In the genomic region with DNA sequence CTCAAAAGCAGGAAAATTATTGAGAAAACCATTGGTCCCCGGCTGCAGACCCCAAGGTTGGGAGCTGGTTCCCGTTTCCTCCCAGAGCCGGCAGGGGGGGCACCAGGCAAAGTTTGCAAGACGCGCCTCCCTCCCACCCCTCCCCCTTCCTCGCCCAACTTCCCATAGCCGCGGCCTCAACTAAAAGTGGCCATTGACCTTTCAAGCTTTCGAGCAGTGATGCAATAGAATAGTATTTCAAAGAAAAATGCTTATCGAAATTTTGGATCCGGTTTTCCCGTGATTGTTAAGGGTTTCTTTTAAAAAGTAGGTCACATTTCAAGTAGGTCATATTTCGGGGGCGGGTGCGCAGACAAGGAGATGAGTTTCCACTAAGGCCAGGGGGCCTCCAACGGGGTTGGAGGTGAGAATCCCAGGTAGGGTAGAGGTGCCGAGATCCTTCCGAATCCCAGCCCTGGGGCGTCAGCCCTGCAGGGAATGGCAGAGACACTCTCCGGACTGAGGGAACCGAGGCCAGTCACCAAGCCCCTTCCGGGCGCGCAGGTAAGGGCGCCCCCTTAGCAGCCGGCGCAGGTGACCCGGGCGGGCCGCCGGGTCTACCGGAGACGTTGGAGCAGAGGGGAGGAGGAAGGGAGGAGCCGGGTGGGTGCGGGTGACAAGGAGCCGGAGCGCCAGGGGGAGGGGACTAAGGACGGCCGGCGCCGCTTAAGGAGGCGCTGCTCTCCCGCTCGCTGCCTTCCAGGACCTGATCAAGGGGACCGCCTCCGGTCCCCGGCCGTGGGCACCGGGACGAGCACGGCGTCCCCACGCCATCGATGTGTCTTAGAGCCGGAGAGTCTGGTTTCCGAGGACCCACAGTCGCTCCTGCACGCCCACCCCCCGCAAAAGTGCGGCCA, we compare ENCODE assay signal across 8 cellular contexts. TPM values are rescaled to one million over a fixed set of nuclear protein-coding genes. Genes with fewer than 3 reads are reported as not detected.
DNase-seq lines count a peak whose midpoint lies in the region; ATAC-seq and TF ChIP-seq lines count a peak whose summit lies in the region.

No MANE protein-coding gene starts in this region.

- H3K36me3 Mint-ChIP-seq in activated CD4-positive, alpha-beta T cell treated with anti-CD3 and anti-CD28 coated beads, Interleukin-2, amount 10 ng/mL, durations not matched to agents 7 days and 5 days (ENCODE audit: low read depth), result peaks cover 34% of the 10 kb centered on the region

- H3K9me3 ChIP-seq in liver (ENCODE audit: control insufficient read depth in 4 of 4, low read length in 3 of 4), result no peaks in the 10 kb centered on the region

- H3K27me3 Mint-ChIP-seq in activated CD4-positive, alpha-beta T cell treated with anti-CD3 and anti-CD28 coated beads, Interleukin-2, amount 10 ng/mL, durations not matched to agents 7 days and 5 days, result peaks cover 16% of the 10 kb centered on the region

- POLR2A ChIA-PET in activated CD4-positive, alpha-beta T cell treated with anti-CD3 and anti-CD28 coated beads, Interleukin-2, amount 10 ng/mL, durations not matched to agents 7 days and 5 days (lab: Charles Lee), result interaction anchor here (0.7 kb wide), 1 partner anchor 554 kb away, joined by 4 read pairs; no protein-coding TSS in a partner anchor

- peak overlapping the region; percentile 23 to 51 for H3K9ac ChIP-seq in liver (ENCODE audit: low read depth in 1 of 2, low read length in 2 of 2)

- WGBS in liver, result under 1% methylated on average over 60 of the region's 60 CpGs

- CTCF ChIA-PET in activated CD4-positive, alpha-beta T cell treated with anti-CD3 and anti-CD28 coated beads, Interleukin-2, amount 10 ng/mL, durations not matched to agents 7 days and 5 days (lab: Charles Lee), result interaction anchor here (0.6 to 2.0 kb wide), 16 partner anchors 13 to 535 kb away, joined by 3 to 13 read pairs (median 4); no protein-coding TSS in a partner anchor

- H3K4me3 ChIP-seq in liver (ENCODE audit: low read depth in 1 of 3, low read length in 3 of 3), result peak overlapping the region; percentile 72 to 81 (median 78)

- peak; percentile 58 for TF ChIP-seq CTCF in liver (IDR thresholded peaks at IDR 0.05; ENCODE audit: low read depth, low read length, missing input control)

- peak overlapping the region; percentile 92 for H3K27ac Mint-ChIP-seq in activated CD4-positive, alpha-beta T cell treated with anti-CD3 and anti-CD28 coated beads, Interleukin-2, amount 10 ng/mL, durations not matched to agents 7 days and 5 days

- no peaks in the 10 kb centered on the region for H3K27me3 ChIP-seq in liver (ENCODE audit: control insufficient read depth in 4 of 4, insufficient read depth in 4 of 4, low read length in 3 of 4)

- TF ChIP-seq RAD21 in liver (IDR thresholded peaks at IDR 0.05), result peak; percentile 83 to 86

- H3K27ac ChIP-seq in liver (ENCODE audit: low read depth in 1 of 2, low read length in 2 of 2), result peak overlapping the region; percentile 86 to 96

- peaks cover under 1 to 29% (median 17%) of the 10 kb centered on the region in 4 donors for H3K4me1 ChIP-seq in liver (ENCODE audit: control insufficient read depth in 4 of 4, insufficient read depth in 4 of 4, low read length in 3 of 4)

- peaks cover 30% of the 10 kb centered on the region for H3K4me1 Mint-ChIP-seq in activated CD4-positive, alpha-beta T cell treated with anti-CD3 and anti-CD28 coated beads, Interleukin-2, amount 10 ng/mL, durations not matched to agents 7 days and 5 days

- peaks cover 0 to 5% (median 2%) of the 10 kb centered on the region in 4 donors for H3K36me3 ChIP-seq in liver (ENCODE audit: control insufficient read depth in 4 of 4, insufficient read depth in 3 of 4, low read depth in 1 of 4, low read length in 3 of 4)

- no peaks in the 10 kb centered on the region for H3K9me3 Mint-ChIP-seq in activated CD4-positive, alpha-beta T cell treated with anti-CD3 and anti-CD28 coated beads, Interleukin-2, amount 10 ng/mL, durations not matched to agents 7 days and 5 days

- ATAC-seq in HG02981 (IDR thresholded peaks at IDR 0.05; ENCODE audit: unreplicated experiment), result peak; percentile 34

- DNase-seq in SHP77 (lab: John Stamatoyannopoulos, UW) (peak; percentile 57 to 64), SHP77 treated with DMSO at 0.1 percent for 48 hours (lab: John Stamatoyannopoulos, UW) (no peak), NCI-H345 treated with DMSO at 0.1 percent for 48 hours (lab: John Stamatoyannopoulos, UW; ENCODE audit: unreplicated experiment) (peak; percentile 84), dermis blood vessel endothelial cell (peak; percentile 93)
- peak; percentile 79 for DNase-seq in activated CD4-positive, alpha-beta T cell treated with anti-CD3 and anti-CD28 coated beads, Interleukin-2, amount 10 ng/mL, durations not matched to agents 7 days and 5 days
- DNase-seq in stimulated activated CD4-positive, alpha-beta T cell treated with anti-CD3 and anti-CD28 coated beads, Interleukin-2, amount 100 ng/mL, for 48 hours, result peak; percentile 68 to 70

- H3K4me3 Mint-ChIP-seq in activated CD4-positive, alpha-beta T cell treated with anti-CD3 and anti-CD28 coated beads, Interleukin-2, amount 10 ng/mL, durations not matched to agents 7 days and 5 days, result peak overlapping the region; percentile 88

TF ChIP-seq in liver, 16 proteins besides CTCF, POLR2A, EP300 and RAD21:
- TF ChIP-seq GABPA (IDR thresholded peaks at IDR 0.05 in 1 of 2, conservative IDR thresholded peaks at IDR 0.05 in 1 of 2) (no peak), FOXA2 (IDR thresholded peaks at IDR 0.05) (no peak), NR2F2 (IDR thresholded peaks at IDR 0.05) (peak; percentile 83), SP1 (IDR thresholded peaks at IDR 0.05) (peak; percentile 56), RXRA (IDR thresholded peaks at IDR 0.05) (peak; percentile 86 to 93), HNF4A (conservative IDR thresholded peaks at IDR 0.05) (peak; percentile 39 to 59), JUND (IDR thresholded peaks at IDR 0.05) (peak in 1 of 2 donors; percentile 25), FOXA1 (IDR thresholded peaks at IDR 0.05) (no peak), EGR1 (IDR thresholded peaks at IDR 0.05; ENCODE audit: low read depth in 2 of 2) (no peak), YY1 (IDR thresholded peaks at IDR 0.05) (peak; percentile 46), HNF4G (IDR thresholded peaks at IDR 0.05) (no peak)
- TF ChIP-seq, protein P1, sequence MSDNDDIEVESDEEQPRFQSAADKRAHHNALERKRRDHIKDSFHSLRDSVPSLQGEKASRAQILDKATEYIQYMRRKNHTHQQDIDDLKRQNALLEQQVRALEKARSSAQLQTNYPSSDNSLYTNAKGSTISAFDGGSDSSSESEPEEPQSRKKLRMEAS (IDR thresholded peaks at IDR 0.05), result peak; percentile 34
- TF ChIP-seq, protein P2, sequence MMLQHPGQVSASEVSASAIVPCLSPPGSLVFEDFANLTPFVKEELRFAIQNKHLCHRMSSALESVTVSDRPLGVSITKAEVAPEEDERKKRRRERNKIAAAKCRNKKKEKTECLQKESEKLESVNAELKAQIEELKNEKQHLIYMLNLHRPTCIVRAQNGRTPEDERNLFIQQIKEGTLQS (IDR thresholded peaks at IDR 0.05), result peak; percentile 90
- TF ChIP-seq, protein P3, sequence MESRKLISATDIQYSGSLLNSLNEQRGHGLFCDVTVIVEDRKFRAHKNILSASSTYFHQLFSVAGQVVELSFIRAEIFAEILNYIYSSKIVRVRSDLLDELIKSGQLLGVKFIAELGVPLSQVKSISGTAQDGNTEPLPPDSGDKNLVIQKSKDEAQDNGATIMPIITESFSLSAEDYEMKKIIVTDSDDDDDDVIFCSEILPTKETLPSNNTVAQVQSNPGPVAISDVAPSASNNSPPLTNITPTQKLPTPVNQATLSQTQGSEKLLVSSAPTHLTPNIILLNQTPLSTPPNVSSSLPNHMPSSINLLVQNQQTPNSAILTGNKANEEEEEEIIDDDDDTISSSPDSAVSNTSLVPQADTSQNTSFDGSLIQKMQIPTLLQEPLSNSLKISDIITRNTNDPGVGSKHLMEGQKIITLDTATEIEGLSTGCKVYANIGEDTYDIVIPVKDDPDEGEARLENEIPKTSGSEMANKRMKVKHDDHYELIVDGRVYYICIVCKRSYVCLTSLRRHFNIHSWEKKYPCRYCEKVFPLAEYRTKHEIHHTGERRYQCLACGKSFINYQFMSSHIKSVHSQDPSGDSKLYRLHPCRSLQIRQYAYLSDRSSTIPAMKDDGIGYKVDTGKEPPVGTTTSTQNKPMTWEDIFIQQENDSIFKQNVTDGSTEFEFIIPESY (IDR thresholded peaks at IDR 0.05), result no peak

RNA-seq across cellular contexts. Expression of a gene that starts 2.6 kb away (rescaled TPM):
- total RNA-seq in activated CD4-positive, alpha-beta T cell treated with anti-CD3 and anti-CD28 coated beads, Interleukin-2, amount 10 ng/mL, durations not matched to agents 7 days and 5 days, result 10 to 100 TPM; 28.0 to 31.6 TPM
- total RNA-seq in dermis blood vessel endothelial cell (83.3 and 93.6 TPM in 2 replicates), liver (10 to 100 TPM; 22.7 to 66.3 TPM)
- polyA plus RNA-seq in liver, result 10 to 100 TPM in 1 of 2 donors, 1 to 10 TPM in 1; 7.0 to 46.1 TPM
